23 cellular contexts compared by ENCODE assay signal in the genomic region with DNA sequence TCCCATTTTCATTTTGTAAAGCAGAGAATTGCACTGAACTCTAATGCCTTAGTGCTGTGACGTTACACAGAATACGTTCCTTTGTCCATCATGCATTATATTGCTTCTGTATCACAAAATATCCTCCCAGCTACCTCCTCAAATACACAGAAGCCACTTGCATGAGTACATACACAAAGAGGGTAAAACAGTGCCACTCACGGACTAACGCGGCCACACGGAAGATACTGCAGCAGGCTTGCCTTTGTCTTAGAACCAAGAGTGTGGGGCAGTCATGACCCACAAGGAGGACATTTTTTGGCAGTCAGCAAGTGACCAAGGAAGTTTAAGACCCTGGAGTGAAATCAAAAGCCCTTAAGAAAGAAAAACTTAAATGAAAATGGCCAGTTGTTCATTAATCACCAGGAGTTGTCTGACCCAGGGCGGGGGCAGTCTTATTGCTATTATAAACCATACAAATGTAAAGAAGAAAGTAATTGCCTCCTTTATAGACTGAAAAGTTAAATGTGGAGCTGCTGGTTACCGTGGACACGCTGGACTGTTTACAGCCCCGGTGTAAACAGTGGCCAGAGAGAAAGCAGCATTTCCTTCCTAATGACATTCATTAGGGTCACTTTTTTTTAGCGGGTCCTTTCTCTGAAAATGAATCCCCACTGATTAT.
"Had no signal": no experiment of that assay in that cellular context is flagged by ENCODE, and none has a peak within 500 bp of the region (broad histone marks: within the 10 kb centered on the region; RNA-seq: fewer than 3 reads in every experiment).

No MANE protein-coding gene starts in this region.

- H3K36me3 ChIP-seq: tibial nerve had no signal

- DNase-seq: activated CD4-positive, alpha-beta memory T cell treated with anti-CD3 and anti-CD28 coated beads for 36 hours; activated CD4-positive, alpha-beta T cell treated with anti-CD3 and anti-CD28 coated beads, Interleukin-2, amount 10 ng/mL, durations not matched to agents 24 days and 14 days; activated CD4-positive, CD25-positive, alpha-beta regulatory T cell treated with anti-CD3 and anti-CD28 coated beads, Interleukin-2, amount 50 U/mL, for 72 hours; activated naive CD8-positive, alpha-beta T cell treated with anti-CD3 and anti-CD28 coated beads, Interleukin-2, amount 50 U/mL, for 24 hours; activated T-cell treated with anti-CD3 and anti-CD28 coated beads, Interleukin-2, amount 50 U/mL, for 48 hours; amygdala; central memory CD4-positive, alpha-beta T cell; dermis blood vessel endothelial cell; effector CD8-positive, alpha-beta T cell; erythroblast; head of caudate nucleus; mammary epithelial cell; midbrain; right cardiac atrium; stimulated activated naive CD4-positive, alpha-beta T cell treated with Interleukin-2 at 50 U/mL for 16 hours; SW 1271; T-helper 17 cell; T1000 had no signal

- H3K27ac ChIP-seq: tibial nerve had no signal

- H3K9me3 ChIP-seq: tibial nerve had no signal

- H3K4me3 ChIP-seq: tibial nerve had no signal

- H3K9me3 Mint-ChIP-seq: activated CD4-positive, alpha-beta memory T cell treated with anti-CD3 and anti-CD28 coated beads for 36 hours; activated CD4-positive, alpha-beta T cell treated with anti-CD3 and anti-CD28 coated beads, Interleukin-2, amount 10 ng/mL, durations not matched to agents 24 days and 14 days; activated naive CD4-positive, alpha-beta T cell treated with anti-CD3 and anti-CD28 coated beads, Interleukin-2, amount 50 U/mL, for 24 hours; activated naive CD8-positive, alpha-beta T cell treated with anti-CD3 and anti-CD28 coated beads, Interleukin-2, amount 50 U/mL, for 24 hours; activated T-helper 2 cell treated with anti-CD3 and anti-CD28 coated beads, Interferon-gamma antibody, Interleukin-2, Interleukin-4, amounts not matched to agents 10 μg/mL and 5 μg/mL and 100 μg/mL, durations not matched to agents 14 hours and 24 hours and 36 hours; natural killer cell had no signal

- FAIRE-seq: urothelium cell line had no signal

- ATAC-seq: activated naive CD8-positive, alpha-beta T cell treated with anti-CD3 and anti-CD28 coated beads, Interleukin-2, amount 50 U/mL, for 24 hours; natural killer cell; right cardiac atrium; T-helper 17 cell had no signal

- H3K27ac Mint-ChIP-seq: activated CD4-positive, alpha-beta memory T cell treated with anti-CD3 and anti-CD28 coated beads for 36 hours; activated CD4-positive, alpha-beta T cell treated with anti-CD3 and anti-CD28 coated beads, Interleukin-2, amount 10 ng/mL, durations not matched to agents 24 days and 14 days; activated naive CD4-positive, alpha-beta T cell treated with anti-CD3 and anti-CD28 coated beads, Interleukin-2, amount 50 U/mL, for 24 hours; activated naive CD8-positive, alpha-beta T cell treated with anti-CD3 and anti-CD28 coated beads, Interleukin-2, amount 50 U/mL, for 24 hours; activated T-helper 2 cell treated with anti-CD3 and anti-CD28 coated beads, Interferon-gamma antibody, Interleukin-2, Interleukin-4, amounts not matched to agents 10 μg/mL and 5 μg/mL and 100 μg/mL, durations not matched to agents 14 hours and 24 hours and 36 hours; natural killer cell; T-helper 17 cell had no signal

- H3K4me1 Mint-ChIP-seq: activated CD4-positive, alpha-beta T cell treated with anti-CD3 and anti-CD28 coated beads, Interleukin-2, amount 10 ng/mL, durations not matched to agents 24 days and 14 days; activated naive CD4-positive, alpha-beta T cell treated with anti-CD3 and anti-CD28 coated beads, Interleukin-2, amount 50 U/mL, for 24 hours; activated naive CD8-positive, alpha-beta T cell treated with anti-CD3 and anti-CD28 coated beads, Interleukin-2, amount 50 U/mL, for 24 hours; natural killer cell; T-helper 17 cell had no signal

- H3K4me1 ChIP-seq: tibial nerve had no signal

- H3K27me3 Mint-ChIP-seq: activated CD4-positive, alpha-beta memory T cell treated with anti-CD3 and anti-CD28 coated beads for 36 hours; activated CD4-positive, alpha-beta T cell treated with anti-CD3 and anti-CD28 coated beads, Interleukin-2, amount 10 ng/mL, durations not matched to agents 24 days and 14 days had no signal

- H3K4me3 Mint-ChIP-seq: activated CD4-positive, alpha-beta memory T cell treated with anti-CD3 and anti-CD28 coated beads for 36 hours; activated CD4-positive, alpha-beta T cell treated with anti-CD3 and anti-CD28 coated beads, Interleukin-2, amount 10 ng/mL, durations not matched to agents 24 days and 14 days; activated naive CD4-positive, alpha-beta T cell treated with anti-CD3 and anti-CD28 coated beads, Interleukin-2, amount 50 U/mL, for 24 hours; activated naive CD8-positive, alpha-beta T cell treated with anti-CD3 and anti-CD28 coated beads, Interleukin-2, amount 50 U/mL, for 24 hours; natural killer cell; T-helper 17 cell had no signal

- H3K36me3 Mint-ChIP-seq: activated CD4-positive, alpha-beta memory T cell treated with anti-CD3 and anti-CD28 coated beads for 36 hours; activated naive CD4-positive, alpha-beta T cell treated with anti-CD3 and anti-CD28 coated beads, Interleukin-2, amount 50 U/mL, for 24 hours; natural killer cell had no signal
